23 cellular contexts compared by ENCODE assay signal in the genomic region with DNA sequence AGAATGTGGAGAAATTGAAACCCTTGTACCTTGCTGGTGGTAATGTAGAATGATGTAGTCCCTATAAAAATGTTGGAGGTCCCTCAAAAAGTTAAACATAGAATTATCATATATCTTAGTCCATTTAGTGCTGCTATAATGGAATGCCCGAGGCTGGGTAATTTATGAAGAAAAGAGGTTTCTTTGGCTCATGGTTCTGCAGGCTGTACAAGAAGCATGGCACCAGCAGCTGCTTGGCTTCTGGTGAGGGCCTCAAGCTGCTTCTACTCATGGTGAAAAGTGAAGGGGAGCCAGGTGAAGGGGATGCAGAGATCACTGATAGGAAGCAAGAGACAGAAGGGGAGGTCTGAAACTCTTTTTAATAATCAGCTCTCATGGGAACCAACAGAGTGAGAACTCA.
DNase-seq lines count a peak whose midpoint lies in the region; ATAC-seq and TF ChIP-seq lines count a peak whose summit lies in the region.
"Had no signal": no experiment of that assay in that cellular context is flagged by ENCODE, and none has a peak within 500 bp of the region (broad histone marks: within the 10 kb centered on the region; RNA-seq: fewer than 3 reads in every experiment).

No MANE protein-coding gene starts in this region.

- H3K4me3 ChIP-seq in right atrium auricular region, result no peak overlapping the region
- H3K4me3 ChIP-seq: A549; BLaER1 treated with 17β-estradiol and CSF1 and Interleukin-3, amounts not matched to agents 10 nM and 100 nM had no signal

- ATAC-seq in Right ventricle myocardium inferior, result no peak
- ATAC-seq: A549; CD8-positive, alpha-beta T cell had no signal

- H3K4me1 ChIP-seq in right atrium auricular region, result no peaks in the 10 kb centered on the region
- H3K4me1 ChIP-seq: A549, Caco-2 had no signal

- no peak overlapping the region for H3K27ac Mint-ChIP-seq in activated CD4-positive, alpha-beta memory T cell treated with anti-CD3 and anti-CD28 coated beads, Interleukin-2, amount 10 ng/mL, durations not matched to agents 7 days and 5 days
- H3K27ac Mint-ChIP-seq in activated CD4-positive, alpha-beta memory T cell treated with anti-CD3 and anti-CD28 coated beads for 36 hours, result no peak overlapping the region
- peak overlapping the region; percentile 62 for H3K27ac Mint-ChIP-seq in nephron progenitor cell
- H3K27ac Mint-ChIP-seq: B cell; CD4-positive, alpha-beta T cell; CD8-positive, alpha-beta T cell had no signal

- H3K4me3 Mint-ChIP-seq in activated CD4-positive, alpha-beta memory T cell treated with anti-CD3 and anti-CD28 coated beads, Interleukin-2, amount 10 ng/mL, durations not matched to agents 7 days and 5 days, result no peak overlapping the region
- no peak overlapping the region for H3K4me3 Mint-ChIP-seq in activated CD4-positive, alpha-beta memory T cell treated with anti-CD3 and anti-CD28 coated beads for 36 hours
- H3K4me3 Mint-ChIP-seq in nephron progenitor cell, result no peak overlapping the region
- H3K4me3 Mint-ChIP-seq: B cell; CD4-positive, alpha-beta T cell; CD8-positive, alpha-beta T cell had no signal

- no peaks in the 10 kb centered on the region for H3K9me3 ChIP-seq in right atrium auricular region

- DNase-seq in activated CD4-positive, alpha-beta memory T cell treated with anti-CD3 and anti-CD28 coated beads, Interleukin-2, amount 10 ng/mL, durations not matched to agents 7 days and 5 days, result peak; percentile 4
- DNase-seq in activated CD4-positive, alpha-beta memory T cell treated with anti-CD3 and anti-CD28 coated beads for 36 hours, result no peak
- peak; percentile 38 for DNase-seq in right atrium auricular region (ENCODE audit: low spot score)
- no peak for DNase-seq in Right ventricle myocardium inferior (ENCODE audit: missing footprints)
- no peak for DNase-seq in nephron progenitor cell
- DNase-seq in GM03348 (ENCODE audit: low spot score), result no peak
- DNase-seq: AML-193; Caco-2; Calu3; CD4-positive, alpha-beta T cell; CD8-positive, alpha-beta T cell; DMS 273 treated with DMSO at 0.1 percent for 48 hours; DMS153; DMS53; DMS79; DND-41; EL; GDM1 had no signal

- H3K9me3 Mint-ChIP-seq in activated CD4-positive, alpha-beta memory T cell treated with anti-CD3 and anti-CD28 coated beads, Interleukin-2, amount 10 ng/mL, durations not matched to agents 7 days and 5 days, result peaks cover 8% of the 10 kb centered on the region
- H3K9me3 Mint-ChIP-seq in activated CD4-positive, alpha-beta memory T cell treated with anti-CD3 and anti-CD28 coated beads for 36 hours, result peaks cover 10% of the 10 kb centered on the region
- peaks cover 25% of the 10 kb centered on the region for H3K9me3 Mint-ChIP-seq in nephron progenitor cell
- H3K9me3 Mint-ChIP-seq: CD4-positive, alpha-beta T cell had no signal

- H3K27me3 Mint-ChIP-seq in activated CD4-positive, alpha-beta memory T cell treated with anti-CD3 and anti-CD28 coated beads, Interleukin-2, amount 10 ng/mL, durations not matched to agents 7 days and 5 days, result peaks cover 2% of the 10 kb centered on the region
- H3K27me3 Mint-ChIP-seq in activated CD4-positive, alpha-beta memory T cell treated with anti-CD3 and anti-CD28 coated beads for 36 hours, result peaks cover 1% of the 10 kb centered on the region
- H3K27me3 Mint-ChIP-seq in nephron progenitor cell (ENCODE audit: low read depth, poor library complexity), result peaks cover 31% of the 10 kb centered on the region
- H3K27me3 Mint-ChIP-seq: B cell had no signal

- no peaks in the 10 kb centered on the region for H3K36me3 ChIP-seq in right atrium auricular region

- intact Hi-C loops in activated CD4-positive, alpha-beta memory T cell treated with anti-CD3 and anti-CD28 coated beads for 36 hours (cut with micrococcal nuclease), result no loop called here
- intact Hi-C loops in Right ventricle myocardium inferior (cut with DNase I), result no loop called here

- H3K27ac ChIP-seq in right atrium auricular region, result no peak overlapping the region
- H3K27ac ChIP-seq: 22Rv1; A549; BLaER1 treated with 17β-estradiol and CSF1 and Interleukin-3, amounts not matched to agents 10 nM and 100 nM; C4-2B had no signal

- H3K4me1 Mint-ChIP-seq in activated CD4-positive, alpha-beta memory T cell treated with anti-CD3 and anti-CD28 coated beads, Interleukin-2, amount 10 ng/mL, durations not matched to agents 7 days and 5 days, result no peaks in the 10 kb centered on the region
- H3K4me1 Mint-ChIP-seq in activated CD4-positive, alpha-beta memory T cell treated with anti-CD3 and anti-CD28 coated beads for 36 hours (ENCODE audit: low read depth), result no peaks in the 10 kb centered on the region
- H3K4me1 Mint-ChIP-seq in nephron progenitor cell, result no peaks in the 10 kb centered on the region
- H3K4me1 Mint-ChIP-seq: B cell had no signal

- no peaks in the 10 kb centered on the region for H3K27me3 ChIP-seq in right atrium auricular region
- H3K27me3 ChIP-seq: BLaER1 treated with 17β-estradiol and CSF1 and Interleukin-3, amounts not matched to agents 10 nM and 100 nM had no signal

- no peaks in the 10 kb centered on the region for H3K36me3 Mint-ChIP-seq in activated CD4-positive, alpha-beta memory T cell treated with anti-CD3 and anti-CD28 coated beads, Interleukin-2, amount 10 ng/mL, durations not matched to agents 7 days and 5 days (ENCODE audit: low read depth)
- no peaks in the 10 kb centered on the region for H3K36me3 Mint-ChIP-seq in activated CD4-positive, alpha-beta memory T cell treated with anti-CD3 and anti-CD28 coated beads for 36 hours
- no peaks in the 10 kb centered on the region for H3K36me3 Mint-ChIP-seq in nephron progenitor cell (ENCODE audit: low read depth)
- H3K36me3 Mint-ChIP-seq: CD8-positive, alpha-beta T cell had no signal

- TF ChIP-seq CTCF in right atrium auricular region (IDR thresholded peaks at IDR 0.05) (no peak), nephron progenitor cell (IDR thresholded peaks at IDR 0.05) (no peak)

- POLR2A ChIA-PET in activated CD4-positive, alpha-beta memory T cell treated with anti-CD3 and anti-CD28 coated beads, Interleukin-2, amount 10 ng/mL, durations not matched to agents 7 days and 5 days (lab: Charles Lee), result no interaction called here
- POLR2A ChIA-PET in activated CD4-positive, alpha-beta memory T cell treated with anti-CD3 and anti-CD28 coated beads for 36 hours (lab: Charles Lee), result no interaction called here

- CTCF ChIA-PET in activated CD4-positive, alpha-beta memory T cell treated with anti-CD3 and anti-CD28 coated beads, Interleukin-2, amount 10 ng/mL, durations not matched to agents 7 days and 5 days (lab: Charles Lee), result no interaction called here
- CTCF ChIA-PET in activated CD4-positive, alpha-beta memory T cell treated with anti-CD3 and anti-CD28 coated beads for 36 hours (lab: Charles Lee), result no interaction called here

Comparison
In these comparisons a context has a peak if more than half of its experiments do, and no peak if none do; other contexts are left out.
1. DNase-seq: peak in activated CD4-positive, alpha-beta memory T cell treated with anti-CD3 and anti-CD28 coated beads, Interleukin-2, amount 10 ng/mL, durations not matched to agents 7 days and 5 days (single experiment) and right atrium auricular region (single experiment); none in activated CD4-positive, alpha-beta memory T cell treated with anti-CD3 and anti-CD28 coated beads for 36 hours (single experiment), Right ventricle myocardium inferior (single experiment), nephron progenitor cell (single experiment) and GM03348 (single experiment).